ENCODE assay signal across 14 cellular contexts in genomic region chr6:53282741-53283140, GRCh38.
A peak's percentile ranks its signal among the peaks of the same experiment; 100 is the strongest.
DNase-seq lines count a peak whose midpoint lies in the region; ATAC-seq, FAIRE-seq and TF ChIP-seq lines count a peak whose summit lies in the region.
"Had no signal": no experiment of that assay in that cellular context is flagged by ENCODE, and none has a peak within 500 bp of the region (broad histone marks: within the 10 kb centered on the region; RNA-seq: fewer than 3 reads in every experiment).

No MANE protein-coding gene starts in this region.

- DNase-seq in MM.1S = no peak
- DNase-seq in GM12878 (ENCODE audit: low read depth, low spot score) = no peak
- peak in 2 of 49 donors; percentile 5 to 37 for DNase-seq in substantia nigra (lab: John Stamatoyannopoulos, UW)
- DNase-seq: activated CD8-positive, alpha-beta memory T cell treated with anti-CD3 and anti-CD28 coated beads, Interleukin-2, amount 50 U/mL, for 48 hours; activated naive CD8-positive, alpha-beta T cell treated with anti-CD3 and anti-CD28 coated beads, Interleukin-2, amount 50 U/mL, for 24 hours; Caco-2; KBM-7; NCI-H1694 had no signal

- TF ChIP-seq CTCF in MM.1S (IDR thresholded peaks at IDR 0.05; ENCODE audit: low read length) (no peak), GM12878 (IDR thresholded peaks at IDR 0.05 in 2 of 3, conservative IDR thresholded peaks at IDR 0.05 in 1 of 3; ENCODE audit: control insufficient read depth in 2 of 3, extremely low read depth in 1 of 3, insufficient read depth in 1 of 3, low read depth in 3 of 3, low read length in 3 of 3) (no peak)

- no peak for TF ChIP-seq EP300 in GM12878 (IDR thresholded peaks at IDR 0.05; ENCODE audit: borderline replicate concordance in 1 of 2, control insufficient read depth in 1 of 2, low read depth in 2 of 2, low read length in 2 of 2)

- RAD21 ChIA-PET in GM12878 (lab: Charles Lee; ENCODE audit: unreplicated experiment) = interaction anchor here (0.7 to 6.2 kb wide), 6 partner anchors 51 to 156 kb away, joined by 3 to 22 read pairs (median 4); no protein-coding TSS in a partner anchor

- no TSS peak for BruUV-seq in GM12878 (replicated peaks; lab: Mats Ljungman, UMichigan)

- H3K27me3 ChIP-seq in MM.1S (replicated peaks; ENCODE audit: insufficient read depth, low read length) = no peaks in the 10 kb centered on the region
- no peaks in the 10 kb centered on the region for H3K27me3 ChIP-seq in GM12878 (replicated peaks in 1 of 2; ENCODE audit: control insufficient read depth in 2 of 2, insufficient read depth in 2 of 2, low read length in 1 of 2)
- H3K27me3 ChIP-seq in layer of hippocampus (ENCODE audit: control insufficient read depth, insufficient read depth, low read length) = no peaks in the 10 kb centered on the region

- H3K9ac ChIP-seq in MM.1S (ENCODE audit: low read length) (no peak overlapping the region), GM12878 (ENCODE audit: control insufficient read depth, insufficient read depth, low read length) (no peak overlapping the region)

- H3F3A ChIP-seq in MM.1S (ENCODE audit: insufficient read depth, low read length) = peaks cover 19% of the 10 kb centered on the region; the same call in 1 of the 2 replicates

- H3K79me2 ChIP-seq in MM.1S (ENCODE audit: low read length) (peaks cover 20% of the 10 kb centered on the region), GM12878 (ENCODE audit: control insufficient read depth, insufficient read depth, low read length) (no peaks in the 10 kb centered on the region; the same call in 1 of the 2 replicates)

- H4K20me1 ChIP-seq in MM.1S (ENCODE audit: insufficient read depth, low read length) (no peaks in the 10 kb centered on the region), GM12878 (ENCODE audit: control insufficient read depth, insufficient read depth) (no peaks in the 10 kb centered on the region)

- TF ChIP-seq POLR2A in GM12878 (IDR thresholded peaks at IDR 0.05; ENCODE audit: low read depth, low read length) = no peak
- TF ChIP-seq POLR2A in GM18505 (IDR thresholded peaks at IDR 0.05; ENCODE audit: borderline replicate concordance, extremely low read depth, insufficient read depth, insufficient read length) = no peak

- H2AFZ ChIP-seq in MM.1S (ENCODE audit: low read length) (no peak overlapping the region), GM12878 (ENCODE audit: control insufficient read depth, low read depth, low read length) (no peak overlapping the region)

- no peak for TF ChIP-seq RAD21 in GM12878 (IDR thresholded peaks at IDR 0.05; ENCODE audit: insufficient read depth, low read depth, low read length)

- in situ Hi-C loops in GM12878 (cut with MboI) = loop anchor here (5.0 kb wide), 1 partner anchor 110 kb away; no protein-coding TSS in a partner anchor

- FAIRE-seq in GM12878 (lab: Jason Lieb, UNC) = no peak
- FAIRE-seq: endometrium had no signal

- H3K9me3 ChIP-seq in MM.1S (replicated peaks; ENCODE audit: insufficient read depth, low read length) = no peaks in the 10 kb centered on the region
- H3K9me3 ChIP-seq in GM12878 (replicated peaks; ENCODE audit: control insufficient read depth, insufficient read depth, low read length) = no peaks in the 10 kb centered on the region
- H3K9me3 ChIP-seq: Caco-2 had no signal

- CTCF ChIA-PET in GM12878 (lab: Yijun Ruan, JAX) = interaction anchor here (0.7 to 1.6 kb wide), 2 partner anchors 27 to 46 kb away, joined by 3 to 4 read pairs; no protein-coding TSS in a partner anchor

- WGBS in GM12878 (ENCODE audit: insufficient coverage, insufficient replicate concordance, low lambda C conversion rate, missing lambda C conversion rate) = 47% methylated on average over 2 of the region's 2 CpGs

- H3K4me1 ChIP-seq in MM.1S (ENCODE audit: low read length) (peaks cover 42% of the 10 kb centered on the region), GM12878 (ENCODE audit: control insufficient read depth, insufficient read depth, low read length) (peaks cover 28% of the 10 kb centered on the region)
- H3K4me1 ChIP-seq: Caco-2 had no signal

- H3K27ac ChIP-seq in MM.1S (ENCODE audit: low read length) (peak overlapping the region; percentile 47; the same call in 1 of the 2 replicates), GM12878 (ENCODE audit: control insufficient read depth, insufficient read depth) (no peak overlapping the region), layer of hippocampus (ENCODE audit: low read depth, low read length) (peak overlapping the region; percentile 63), substantia nigra (ENCODE audit: low read depth, low read length, poor library complexity, severe bottlenecking) (peak overlapping the region; percentile 9)
- H3K27ac ChIP-seq: SK-N-MC had no signal

- intact Hi-C loops in GM12878 (cut with micrococcal nuclease; ENCODE audit: unreplicated experiment) = loop anchor here (5.0 kb wide), 3 partner anchors 130 to 200 kb away; no protein-coding TSS in a partner anchor

- no peaks in the 10 kb centered on the region for H3K36me3 ChIP-seq in MM.1S (replicated peaks; ENCODE audit: insufficient read depth, low read length)
- H3K36me3 ChIP-seq in GM12878 (ENCODE audit: control insufficient read depth in 2 of 2, insufficient read depth in 2 of 2, low read length in 1 of 2) = peaks cover 7 to 14% of the 10 kb centered on the region in 2 experiments; a peak in 3 of 4 replicates

- H3K4me3 ChIP-seq in MM.1S (ENCODE audit: low read length) = no peak overlapping the region
- H3K4me3 ChIP-seq in GM12878 = no peak overlapping the region
- H3K4me3 ChIP-seq: SK-N-MC had no signal

- SMC1A ChIA-PET in GM12878 (lab: Charles Lee; ENCODE audit: uncharacterized antibody, unreplicated experiment) = interaction anchor here (0.9 to 5.6 kb wide), 8 partner anchors 20 to 146 kb away, joined by 3 to 27 read pairs (median 6); no protein-coding TSS in a partner anchor

- POLR2A ChIA-PET in GM12878 (lab: Charles Lee) = interaction anchor here (1.2 to 1.6 kb wide), 2 partner anchors 33 to 127 kb away, joined by 3 to 8 read pairs; no protein-coding TSS in a partner anchor

- H3K9me2 ChIP-seq in MM.1S (replicated peaks; ENCODE audit: insufficient read depth, low read length) = no peaks in the 10 kb centered on the region

- H3K4me2 ChIP-seq in MM.1S (ENCODE audit: low read depth, low read length) = peak overlapping the region; percentile 50; the same call in 1 of the 2 replicates
- no peak overlapping the region for H3K4me2 ChIP-seq in GM12878 (ENCODE audit: control insufficient read depth, insufficient read depth)

- ATAC-seq in GM12878 = 0 out of 3 replicates have a peak, but pooled peaks have one; percentile 6
- no peak for ATAC-seq in GM19035 (IDR thresholded peaks at IDR 0.05; ENCODE audit: unreplicated experiment)
- ATAC-seq in GM18861 (IDR thresholded peaks at IDR 0.05; ENCODE audit: unreplicated experiment) = no peak
- no peak for ATAC-seq in GM18505 (IDR thresholded peaks at IDR 0.05; ENCODE audit: unreplicated experiment)
- ATAC-seq: activated naive CD8-positive, alpha-beta T cell treated with anti-CD3 and anti-CD28 coated beads, Interleukin-2, amount 50 U/mL, for 24 hours had no signal

TF ChIP-seq in GM12878, 131 proteins besides CTCF, POLR2A, EP300 and RAD21:
- TF ChIP-seq IKZF2 (IDR thresholded peaks at IDR 0.05) = peak in 1 of 2 experiments; percentile 12; a peak in 1 of 4 replicates
- TF ChIP-seq ZBTB4 (CRISPR knock-in tag; IDR thresholded peaks at IDR 0.05) = no peak
